ENCODE assay signal across 15 cellular contexts in the genomic region with DNA sequence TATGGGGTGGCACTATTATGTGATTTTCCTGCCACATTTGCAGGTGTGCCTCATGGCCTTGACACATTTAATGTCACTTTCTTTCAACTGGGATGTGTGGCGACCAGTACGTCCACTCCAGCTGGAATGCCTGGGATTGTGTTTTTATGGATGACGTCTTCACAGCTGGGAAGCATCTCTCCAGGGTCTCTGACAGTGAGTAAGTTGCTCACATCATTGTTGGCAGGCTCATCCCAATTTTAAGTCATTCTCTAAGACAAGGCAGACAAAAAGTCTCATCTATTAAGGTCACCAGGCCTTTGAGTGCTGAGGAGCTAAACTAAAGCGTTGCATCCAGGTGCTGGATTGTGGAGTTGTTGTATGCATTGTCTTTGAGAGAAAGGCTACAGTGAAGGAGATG.
"Had no signal": no experiment of that assay in that cellular context is flagged by ENCODE, and none has a peak within 500 bp of the region (broad histone marks: within the 10 kb centered on the region; RNA-seq: fewer than 3 reads in every experiment).

No MANE protein-coding gene starts in this region.

- H3K9me3 ChIP-seq: psoas muscle, right lobe of liver, upper lobe of left lung had no signal

- H3K4me3 ChIP-seq: dorsolateral prefrontal cortex, psoas muscle, right lobe of liver, upper lobe of left lung had no signal

- H3K4me3 Mint-ChIP-seq: activated CD8-positive, alpha-beta T cell treated with anti-CD3 and anti-CD28 coated beads for 36 hours; activated T-cell treated with anti-CD3 and anti-CD28 coated beads, Interleukin-2, amount 50 U/mL, for 72 hours; stimulated activated naive CD8-positive, alpha-beta T cell treated with anti-CD3 and anti-CD28 coated beads, Interleukin-15, amount 100 ng/mL, for 72 hours had no signal

- DNase-seq: activated CD4-positive, alpha-beta T cell treated with anti-CD3 and anti-CD28 coated beads for 4 hours; activated CD8-positive, alpha-beta memory T cell treated with anti-CD3 and anti-CD28 coated beads, Interleukin-2, amount 50 U/mL, for 4 hours; activated CD8-positive, alpha-beta T cell treated with anti-CD3 and anti-CD28 coated beads for 36 hours; activated gamma-delta T cell treated with Interleukin-2 at 50 U/mL for 16 hours; activated T-cell treated with anti-CD3 and anti-CD28 coated beads, Interleukin-2, amount 50 U/mL, for 72 hours; aorta; dorsolateral prefrontal cortex; erythroblast; mammary epithelial cell; psoas muscle; right lobe of liver; stimulated activated naive CD8-positive, alpha-beta T cell treated with anti-CD3 and anti-CD28 coated beads, Interleukin-15, amount 100 ng/mL, for 72 hours; T-helper 2 cell; upper lobe of left lung had no signal

- H3K27ac Mint-ChIP-seq: activated CD8-positive, alpha-beta T cell treated with anti-CD3 and anti-CD28 coated beads for 36 hours; activated T-cell treated with anti-CD3 and anti-CD28 coated beads, Interleukin-2, amount 50 U/mL, for 72 hours; stimulated activated naive CD8-positive, alpha-beta T cell treated with anti-CD3 and anti-CD28 coated beads, Interleukin-15, amount 100 ng/mL, for 72 hours had no signal

- H3K4me1 ChIP-seq: psoas muscle, right lobe of liver, upper lobe of left lung had no signal

- ATAC-seq: left lobe of liver, right lobe of liver had no signal

- H3K27me3 ChIP-seq: right lobe of liver, upper lobe of left lung had no signal

- H3K36me3 ChIP-seq: right lobe of liver, upper lobe of left lung had no signal

- H3K27ac ChIP-seq: dorsolateral prefrontal cortex, psoas muscle, right lobe of liver, upper lobe of left lung had no signal

- H3K9me3 Mint-ChIP-seq: activated CD8-positive, alpha-beta T cell treated with anti-CD3 and anti-CD28 coated beads for 36 hours; activated T-cell treated with anti-CD3 and anti-CD28 coated beads, Interleukin-2, amount 50 U/mL, for 72 hours; stimulated activated naive CD8-positive, alpha-beta T cell treated with anti-CD3 and anti-CD28 coated beads, Interleukin-15, amount 100 ng/mL, for 72 hours had no signal
